Comparison of ENCODE assay signal across 19 cellular contexts in genomic region chr19:1524206-1524971, GRCh38. TPM values are rescaled to one million over a fixed set of nuclear protein-coding genes. Genes with fewer than 3 reads are reported as not detected.
DNase-seq lines count a peak whose midpoint lies in the region; TF ChIP-seq lines count a peak whose summit lies in the region.
"Had no signal": no experiment of that assay in that cellular context is flagged by ENCODE, and none has a peak within 500 bp of the region (broad histone marks: within the 10 kb centered on the region; RNA-seq: fewer than 3 reads in every experiment).

No MANE protein-coding gene starts in this region.

- DNase-seq in left ventricle myocardium inferior (no peak), cardiac septum (ENCODE audit: low spot score) (no peak), endodermal cell (no peak), neural progenitor cell (ENCODE audit: low spot score) (no peak), DMS79 treated with DMSO at 0.1 percent for 48 hours (lab: John Stamatoyannopoulos, UW) (no peak), NCI-H345 treated with DMSO at 0.1 percent for 48 hours (lab: John Stamatoyannopoulos, UW; ENCODE audit: unreplicated experiment) (no peak), NCI-H2171 (lab: John Stamatoyannopoulos, UW) (no peak)
- DNase-seq: activated CD4-positive, alpha-beta T cell treated with anti-CD3 and anti-CD28 coated beads, Interleukin-2, amount 50 U/mL, for 4 hours; Calu3; effector memory CD8-positive, alpha-beta T cell; foreskin melanocyte; NCI-H2081 treated with DMSO at 0.1 percent for 48 hours; SHP77 treated with DMSO at 0.1 percent for 48 hours; T1000 had no signal

- peak overlapping the region; percentile 78 for H3K4me2 ChIP-seq in neural progenitor cell

- H3K36me3 ChIP-seq in left ventricle myocardium inferior: no peaks in the 10 kb centered on the region
- H3K36me3 ChIP-seq in endodermal cell (ENCODE audit: control insufficient read depth, insufficient read depth, low read length): no peaks in the 10 kb centered on the region
- H3K36me3 ChIP-seq in neural progenitor cell: no peaks in the 10 kb centered on the region
- no peaks in the 10 kb centered on the region for H3K36me3 ChIP-seq in urinary bladder (ENCODE audit: insufficient read depth)

- H3K36me3 Mint-ChIP-seq in endodermal cell (ENCODE audit: low read depth): no peaks in the 10 kb centered on the region
- peaks cover 5% of the 10 kb centered on the region for H3K36me3 Mint-ChIP-seq in neural progenitor cell

- H2AFZ ChIP-seq in neural progenitor cell (replicated peaks): no peak overlapping the region

- H3K9ac ChIP-seq in endodermal cell (ENCODE audit: extremely low read depth, low read length, poor library complexity, severe bottlenecking) (no peak overlapping the region), neural progenitor cell (no peak overlapping the region)

- H3F3A ChIP-seq in neural progenitor cell (ENCODE audit: low read depth): peaks cover 21% of the 10 kb centered on the region

- intact Hi-C loops in left ventricle myocardium inferior (cut with micrococcal nuclease) (no loop called here), cardiac septum (cut with DNase I) (no loop called here)

- H3K27me3 Mint-ChIP-seq in endodermal cell (ENCODE audit: insufficient read depth) (peaks cover 64% of the 10 kb centered on the region), neural progenitor cell (ENCODE audit: insufficient read depth, low read depth) (peaks cover 29% of the 10 kb centered on the region)

- H3K4me1 ChIP-seq in left ventricle myocardium inferior (peaks cover 13% of the 10 kb centered on the region), endodermal cell (ENCODE audit: control insufficient read depth, insufficient read depth, low read length) (no peaks in the 10 kb centered on the region), neural progenitor cell (no peaks in the 10 kb centered on the region), urinary bladder (ENCODE audit: insufficient read depth) (no peaks in the 10 kb centered on the region)

- H3K27me3 ChIP-seq in left ventricle myocardium inferior (ENCODE audit: low read depth) (peaks cover 78% of the 10 kb centered on the region), endodermal cell (ENCODE audit: control insufficient read depth, insufficient read depth, low read length, poor library complexity, severe bottlenecking) (peaks cover 49% of the 10 kb centered on the region), neural progenitor cell (peaks cover 82% of the 10 kb centered on the region)

- H3K9me3 ChIP-seq in left ventricle myocardium inferior (replicated peaks) (no peaks in the 10 kb centered on the region), endodermal cell (ENCODE audit: control insufficient read depth, low read length) (no peaks in the 10 kb centered on the region), neural progenitor cell (ENCODE audit: low read depth) (no peaks in the 10 kb centered on the region)

- WGBS in endodermal cell (ENCODE audit: insufficient coverage in 1 of 2, insufficient read length in 1 of 2), 2 experiments: 11 to 16% methylated on average over 11 to 63 of the region's 63 CpGs
- WGBS in urinary bladder: 7% methylated on average over 63 of the region's 63 CpGs

- H3K79me2 ChIP-seq in neural progenitor cell (ENCODE audit: low read depth): no peaks in the 10 kb centered on the region

- H4K20me1 ChIP-seq in neural progenitor cell (ENCODE audit: low read depth): peaks cover 13% of the 10 kb centered on the region

- H3K9me3 Mint-ChIP-seq in endodermal cell (no peaks in the 10 kb centered on the region), neural progenitor cell (peaks cover 6% of the 10 kb centered on the region)
- H3K9me3 Mint-ChIP-seq: effector memory CD8-positive, alpha-beta T cell had no signal

- H3K27ac Mint-ChIP-seq in endodermal cell: no peak overlapping the region
- no peak overlapping the region for H3K27ac Mint-ChIP-seq in neural progenitor cell
- H3K27ac Mint-ChIP-seq: effector memory CD8-positive, alpha-beta T cell had no signal

- TF ChIP-seq CTCF in left ventricle myocardium inferior (IDR thresholded peaks at IDR 0.05; ENCODE audit: borderline replicate concordance) (no peak), endodermal cell (conservative IDR thresholded peaks at IDR 0.05) (no peak), neural progenitor cell (IDR thresholded peaks at IDR 0.05) (no peak)

- H3K4me3 ChIP-seq in left ventricle myocardium inferior (peak overlapping the region; percentile 46), endodermal cell (ENCODE audit: low read length) (no peak overlapping the region), neural progenitor cell (peak overlapping the region; percentile 48), urinary bladder (ENCODE audit: low read depth, low read length) (peak overlapping the region; percentile 25)

- H3K4me3 Mint-ChIP-seq in endodermal cell (peak overlapping the region; percentile 49), neural progenitor cell (peak overlapping the region; percentile 80)
- H3K4me3 Mint-ChIP-seq: effector memory CD8-positive, alpha-beta T cell had no signal

- H3K27ac ChIP-seq in left ventricle myocardium inferior (replicated peaks): no peak overlapping the region
- no peak overlapping the region for H3K27ac ChIP-seq in endodermal cell (ENCODE audit: low read depth, low read length)
- H3K27ac ChIP-seq in neural progenitor cell: no peak overlapping the region
- no peak overlapping the region for H3K27ac ChIP-seq in urinary bladder (ENCODE audit: low read depth)

- H3K4me1 Mint-ChIP-seq in endodermal cell (peaks cover 3% of the 10 kb centered on the region), neural progenitor cell (peaks cover 9% of the 10 kb centered on the region)

RNA-seq across cellular contexts. Expression of gene PLK5, which starts 0.5 kb away (rescaled TPM):
- total RNA-seq in left ventricle myocardium inferior: not detected
- total RNA-seq in cardiac septum: not detected
- under 1 TPM in 1 of 2 donors, not detected in 1; 0.48 TPM for total RNA-seq in endodermal cell
- polyA plus RNA-seq in endodermal cell (2013, experiment 1 of 2): 0.32 TPM
- polyA plus RNA-seq in endodermal cell (2013, experiment 2 of 2): not detected
- 0.81 TPM in 1 of 2 replicates, not detected in the other for total RNA-seq in neural progenitor cell (ENCODE audit: low replicate concordance)
- 0.37 TPM for total RNA-seq in urinary bladder
- 2.3 TPM for polyA plus RNA-seq in urinary bladder
- total RNA-seq: Calu3, kidney epithelial cell, myocyte, subcutaneous adipose tissue had no signal
- polyA plus RNA-seq: AG04450 had no signal

RNA-seq across cellular contexts. Expression of gene ADAMTSL5, which starts 11.6 kb away (rescaled TPM):
- total RNA-seq in left ventricle myocardium inferior (36.8 TPM), cardiac septum (69.7 TPM), endodermal cell (1 to 10 TPM; 4.1 to 4.8 TPM), neural progenitor cell (ENCODE audit: low replicate concordance) (0.12 and 0.13 TPM in 2 replicates), urinary bladder (4.1 TPM)
- 1.2 TPM for polyA plus RNA-seq in endodermal cell (2013, experiment 1 of 2)
- polyA plus RNA-seq in endodermal cell (2013, experiment 2 of 2): 0.75 TPM
- polyA plus RNA-seq in urinary bladder: 9.4 TPM

RNA-seq across cellular contexts. Expression of gene REEP6, which starts 33.4 kb away (rescaled TPM):
- total RNA-seq in left ventricle myocardium inferior (1.9 TPM), cardiac septum (3.3 TPM), endodermal cell (10 to 100 TPM; 24.7 to 49.4 TPM), neural progenitor cell (ENCODE audit: low replicate concordance) (4.8 and 13.0 TPM in 2 replicates), urinary bladder (4.9 TPM)
- 13.9 TPM for polyA plus RNA-seq in endodermal cell (2013, experiment 1 of 2)
- 13.0 TPM for polyA plus RNA-seq in endodermal cell (2013, experiment 2 of 2)
- polyA plus RNA-seq in urinary bladder: 11.3 TPM

RNA-seq across cellular contexts. Expression of gene PCSK4, which starts 34.2 kb away (rescaled TPM):
- total RNA-seq in left ventricle myocardium inferior: 1.3 TPM
- total RNA-seq in cardiac septum: 1.5 TPM
- 10 to 100 TPM; 25.2 to 31.6 TPM for total RNA-seq in endodermal cell
- polyA plus RNA-seq in endodermal cell (2013, experiment 1 of 2): 15.2 TPM
- 12.1 TPM for polyA plus RNA-seq in endodermal cell (2013, experiment 2 of 2)
- 3.6 and 12.5 TPM in 2 replicates for total RNA-seq in neural progenitor cell (ENCODE audit: low replicate concordance)
- total RNA-seq in urinary bladder: 1.6 TPM
- polyA plus RNA-seq in urinary bladder: 2.7 TPM

RNA-seq across cellular contexts. Expression of gene MEX3D, which starts 43.7 kb away (rescaled TPM):
- total RNA-seq in left ventricle myocardium inferior (6.4 TPM), cardiac septum (8.3 TPM), endodermal cell (100 to 1,000 TPM in 1 of 2 donors, 10 to 100 TPM in 1; 94.1 to 103 TPM), neural progenitor cell (ENCODE audit: low replicate concordance) (15.9 and 87.3 TPM in 2 replicates), urinary bladder (24.2 TPM)
- 50.7 TPM for polyA plus RNA-seq in endodermal cell (2013, experiment 1 of 2)
- polyA plus RNA-seq in endodermal cell (2013, experiment 2 of 2): 52.4 TPM
- polyA plus RNA-seq in urinary bladder: 19.1 TPM
